In the genomic region with DNA sequence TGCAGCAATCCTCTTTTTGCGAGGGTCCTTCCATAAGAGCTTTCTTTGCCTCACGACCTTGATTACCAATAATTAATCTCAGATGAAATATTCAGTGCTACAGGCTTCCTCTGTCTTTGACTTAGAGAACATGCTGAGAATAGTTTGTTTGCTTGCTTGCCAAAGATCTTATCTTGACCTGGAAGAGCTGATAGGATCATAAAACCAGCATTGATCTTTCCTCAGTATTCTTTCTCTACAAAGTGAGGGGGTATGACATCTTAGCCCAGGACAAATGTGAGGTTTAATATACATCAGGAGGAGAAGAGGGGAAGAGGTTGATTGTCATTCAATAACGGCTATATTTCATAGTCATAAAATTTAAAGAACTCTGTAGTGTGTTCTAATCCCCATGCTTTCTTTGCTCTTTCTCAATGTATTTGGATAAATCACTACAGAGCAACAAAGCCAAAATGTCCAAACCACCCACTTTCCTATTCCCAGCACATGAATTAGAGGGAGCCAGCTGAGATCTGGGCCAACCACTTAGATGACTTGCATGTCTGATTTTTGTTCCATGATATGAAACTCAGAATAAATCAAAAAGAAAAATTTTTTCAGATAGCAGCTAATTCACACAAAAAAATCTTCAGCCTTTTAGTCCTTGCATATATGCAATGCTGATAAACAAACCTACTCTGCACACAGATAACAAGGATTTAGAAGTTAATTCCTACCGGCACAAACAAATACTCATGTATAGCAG, we compare ENCODE assay signal across 16 cellular contexts. TPM values are rescaled to one million over a fixed set of nuclear protein-coding genes. Genes with fewer than 3 reads are reported as not detected.
DNase-seq lines count a peak whose midpoint lies in the region; ATAC-seq and TF ChIP-seq lines count a peak whose summit lies in the region.
"Had no signal": no experiment of that assay in that cellular context is flagged by ENCODE, and none has a peak within 500 bp of the region (broad histone marks: within the 10 kb centered on the region; RNA-seq: fewer than 3 reads in every experiment).

No MANE protein-coding gene starts in this region.

- peaks cover 6% of the 10 kb centered on the region; the same call in 1 of the 3 replicates for H3K9me3 Mint-ChIP-seq in GM23338
- H3K9me3 Mint-ChIP-seq: activated T-helper 1 cell treated with anti-CD3 and anti-CD28 coated beads, Interleukin-12 subunit alpha, Interleukin-12 subunit beta, Interleukin-2, Interleukin-4 antibody, amounts not matched to agents 30 ng/mL and 10 ng/mL and 1 ng/mL, durations not matched to agents 14 hours and 24 hours and 36 hours had no signal

- TF ChIP-seq CTCF in GM23338 (conservative IDR thresholded peaks at IDR 0.05; ENCODE audit: low read depth in 2 of 2) (no peak), dorsolateral prefrontal cortex (IDR thresholded peaks at IDR 0.05 in 54 of 56, conservative IDR thresholded peaks at IDR 0.05 in 2 of 56; ENCODE audit: low read depth in 1 of 56, partially characterized antibody in 56 of 56) (no peak)

- H3K27me3 Mint-ChIP-seq in GM23338 (ENCODE audit: insufficient read depth, low read depth, poor library complexity), result no peaks in the 10 kb centered on the region

- no peaks in the 10 kb centered on the region for H3F3A ChIP-seq in GM23338 (replicated peaks; ENCODE audit: low read depth)

- H3K27ac Mint-ChIP-seq in GM23338, result peak overlapping the region; percentile 14; the same call in 1 of the 2 replicates
- H3K27ac Mint-ChIP-seq: activated T-helper 1 cell treated with anti-CD3 and anti-CD28 coated beads, Interleukin-12 subunit alpha, Interleukin-12 subunit beta, Interleukin-2, Interleukin-4 antibody, amounts not matched to agents 30 ng/mL and 10 ng/mL and 1 ng/mL, durations not matched to agents 14 hours and 24 hours and 36 hours had no signal

- no peaks in the 10 kb centered on the region for H3K27me3 ChIP-seq in GM23338 (ENCODE audit: insufficient read depth)
- H3K27me3 ChIP-seq in dorsolateral prefrontal cortex, result no peaks in the 10 kb centered on the region
- H3K27me3 ChIP-seq: tibial nerve had no signal

- H3K36me3 Mint-ChIP-seq in GM23338 (ENCODE audit: low read depth), result peaks cover 37% of the 10 kb centered on the region

- H3K4me2 ChIP-seq in GM23338, result no peak overlapping the region

- H3K4me1 Mint-ChIP-seq in GM23338, result no peaks in the 10 kb centered on the region

- no peaks in the 10 kb centered on the region; the same call in none of the 2 replicates for H3K79me2 ChIP-seq in GM23338 (replicated peaks; ENCODE audit: insufficient read depth)

- no peak overlapping the region for H3K27ac ChIP-seq in GM23338 (ENCODE audit: low read depth)
- H3K27ac ChIP-seq in dorsolateral prefrontal cortex, result peak overlapping the region in 52 of 59 donors; percentile 6 to 99 (median 60)

- H3K4me1 ChIP-seq in GM23338 (ENCODE audit: insufficient read depth), result 0 out of 2 replicates have a peak, but pooled peaks cover 5% of the 10 kb centered on the region

- peaks cover 4% of the 10 kb centered on the region; the same call in 1 of the 2 replicates for H4K20me1 ChIP-seq in GM23338 (replicated peaks; ENCODE audit: insufficient read depth)

- H2AFZ ChIP-seq in GM23338, result no peak overlapping the region

- intact Hi-C loops in dorsolateral prefrontal cortex (cut with DNase I), result loop anchor here in 1 of 2 donors (5.0 kb wide), 1 partner anchor 36 kb away; no protein-coding TSS in a partner anchor

- no peak for ATAC-seq in GM23338
- ATAC-seq in GM18520 (IDR thresholded peaks at IDR 0.05; ENCODE audit: unreplicated experiment), result no peak
- ATAC-seq: left lobe of liver had no signal

- H3K4me3 ChIP-seq in GM23338 (no peak overlapping the region), dorsolateral prefrontal cortex (no peak overlapping the region)
- H3K4me3 ChIP-seq: tibial nerve had no signal

- no peak for DNase-seq in GM23338 (ENCODE audit: low spot score)
- DNase-seq in dorsolateral prefrontal cortex, result no peak
- DNase-seq in iris pigment epithelial cell (ENCODE audit: low read depth), result peak; percentile 73
- peak; percentile 69 for DNase-seq in stromal cell of bone marrow (ENCODE audit: low read depth)
- DNase-seq in NCI-H524 treated with DMSO at 0.1 percent for 48 hours (lab: John Stamatoyannopoulos, UW), result no peak
- no peak for DNase-seq in GM19240 (ENCODE audit: insufficient read length, low spot score)
- DNase-seq in GOT3 (lab: John Stamatoyannopoulos, UW), result no peak
- DNase-seq: activated CD4-positive, alpha-beta T cell treated with anti-CD3 and anti-CD28 coated beads, Interleukin-2, amount 50 U/mL, for 4 hours; amygdala; NCI-H526 treated with DMSO at 0.1 percent for 48 hours; RPMI8226; T1000 had no signal

- no peak overlapping the region for H3K4me3 Mint-ChIP-seq in GM23338
- H3K4me3 Mint-ChIP-seq: activated T-helper 1 cell treated with anti-CD3 and anti-CD28 coated beads, Interleukin-12 subunit alpha, Interleukin-12 subunit beta, Interleukin-2, Interleukin-4 antibody, amounts not matched to agents 30 ng/mL and 10 ng/mL and 1 ng/mL, durations not matched to agents 14 hours and 24 hours and 36 hours had no signal

- H3K9me2 ChIP-seq in GM23338 (ENCODE audit: insufficient read depth), result no peaks in the 10 kb centered on the region

- H3K36me3 ChIP-seq in GM23338 (ENCODE audit: insufficient read depth), result peaks cover 13% of the 10 kb centered on the region

TF ChIP-seq in GM23338, 12 proteins besides CTCF, POLR2A, EP300 and RAD21 (continues in another document):
- TF ChIP-seq, protein P1, sequence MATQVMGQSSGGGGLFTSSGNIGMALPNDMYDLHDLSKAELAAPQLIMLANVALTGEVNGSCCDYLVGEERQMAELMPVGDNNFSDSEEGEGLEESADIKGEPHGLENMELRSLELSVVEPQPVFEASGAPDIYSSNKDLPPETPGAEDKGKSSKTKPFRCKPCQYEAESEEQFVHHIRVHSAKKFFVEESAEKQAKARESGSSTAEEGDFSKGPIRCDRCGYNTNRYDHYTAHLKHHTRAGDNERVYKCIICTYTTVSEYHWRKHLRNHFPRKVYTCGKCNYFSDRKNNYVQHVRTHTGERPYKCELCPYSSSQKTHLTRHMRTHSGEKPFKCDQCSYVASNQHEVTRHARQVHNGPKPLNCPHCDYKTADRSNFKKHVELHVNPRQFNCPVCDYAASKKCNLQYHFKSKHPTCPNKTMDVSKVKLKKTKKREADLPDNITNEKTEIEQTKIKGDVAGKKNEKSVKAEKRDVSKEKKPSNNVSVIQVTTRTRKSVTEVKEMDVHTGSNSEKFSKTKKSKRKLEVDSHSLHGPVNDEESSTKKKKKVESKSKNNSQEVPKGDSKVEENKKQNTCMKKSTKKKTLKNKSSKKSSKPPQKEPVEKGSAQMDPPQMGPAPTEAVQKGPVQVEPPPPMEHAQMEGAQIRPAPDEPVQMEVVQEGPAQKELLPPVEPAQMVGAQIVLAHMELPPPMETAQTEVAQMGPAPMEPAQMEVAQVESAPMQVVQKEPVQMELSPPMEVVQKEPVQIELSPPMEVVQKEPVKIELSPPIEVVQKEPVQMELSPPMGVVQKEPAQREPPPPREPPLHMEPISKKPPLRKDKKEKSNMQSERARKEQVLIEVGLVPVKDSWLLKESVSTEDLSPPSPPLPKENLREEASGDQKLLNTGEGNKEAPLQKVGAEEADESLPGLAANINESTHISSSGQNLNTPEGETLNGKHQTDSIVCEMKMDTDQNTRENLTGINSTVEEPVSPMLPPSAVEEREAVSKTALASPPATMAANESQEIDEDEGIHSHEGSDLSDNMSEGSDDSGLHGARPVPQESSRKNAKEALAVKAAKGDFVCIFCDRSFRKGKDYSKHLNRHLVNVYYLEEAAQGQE (IDR thresholded peaks at IDR 0.05; ENCODE audit: unreplicated experiment), result no peak
- TF ChIP-seq STAT1 (IDR thresholded peaks at IDR 0.05; ENCODE audit: unreplicated experiment), result no peak

RNA-seq across cellular contexts. Expression of a gene that starts 50.5 kb away (rescaled TPM):
- total RNA-seq in GM23338 (2014; rRNA removed; shearing (Covaris generic)), result 41.1 and 47.6 TPM in 2 replicates
- polyA plus RNA-seq in GM23338 (2016; fragmentation: Nextera tagmentation; extraction: Ambion mirVana), result 70.8 and 87.4 TPM in 2 replicates
- 10 to 100 TPM; 39.9 to 70.3 (median 56.0) TPM for total RNA-seq in dorsolateral prefrontal cortex

Comparison
In these comparisons a context has a peak if more than half of its experiments do, and no peak if none do; other contexts are left out.
1. DNase-seq: peak in iris pigment epithelial cell (single experiment) and stromal cell of bone marrow (single experiment); none in GM23338 (single experiment), dorsolateral prefrontal cortex (0 of 10), NCI-H524 treated with DMSO at 0.1 percent for 48 hours (single experiment), GM19240 (single experiment) and GOT3 (single experiment).